In genomic region chr2:60385648-60386047, GRCh38 we compare ENCODE assay signal across 19 cellular contexts.
DNase-seq lines count a peak whose midpoint lies in the region; ATAC-seq, FAIRE-seq and TF ChIP-seq lines count a peak whose summit lies in the region.
"Had no signal": no experiment of that assay in that cellular context is flagged by ENCODE, and none has a peak within 500 bp of the region (broad histone marks: within the 10 kb centered on the region; RNA-seq: fewer than 3 reads in every experiment).

No MANE protein-coding gene starts in this region.

- FAIRE-seq in GM12891 (lab: Jason Lieb, UNC), result no peak
- FAIRE-seq: TTC549 had no signal

- peaks cover 10% of the 10 kb centered on the region for H3K27me3 Mint-ChIP-seq in HFFc6 (ENCODE audit: insufficient read depth)
- H3K27me3 Mint-ChIP-seq in activated B cell treated with CpG ODN at 0.5 μM for 24 hours, result no peaks in the 10 kb centered on the region

- no peaks in the 10 kb centered on the region for H3K36me3 Mint-ChIP-seq in HFFc6 (ENCODE audit: low read depth)
- peaks cover 7% of the 10 kb centered on the region for H3K36me3 Mint-ChIP-seq in activated B cell treated with CpG ODN at 0.5 μM for 24 hours (ENCODE audit: low read depth)
- H3K36me3 Mint-ChIP-seq: CD8-positive, alpha-beta memory T cell had no signal

- H2AFZ ChIP-seq in mesenchymal stem cell (ENCODE audit: low read depth, low read length), result no peak overlapping the region

- no peaks in the 10 kb centered on the region for H3K79me1 ChIP-seq in mesenchymal stem cell (replicated peaks; ENCODE audit: low read length, poor library complexity, severe bottlenecking)

- H2BK15ac ChIP-seq in mesenchymal stem cell (ENCODE audit: low read depth, poor library complexity, severe bottlenecking), result no peak overlapping the region

- intact Hi-C loops in activated B cell treated with CpG ODN at 0.5 μM for 24 hours (cut with micrococcal nuclease) (no loop called here), breast epithelium (cut with DNase I; ENCODE audit: low total_unique reads) (no loop called here)

- no peaks in the 10 kb centered on the region for H3K9me3 ChIP-seq in mesenchymal stem cell (ENCODE audit: control insufficient read depth, low read length)
- H3K9me3 ChIP-seq in breast epithelium, result no peaks in the 10 kb centered on the region

- no peak overlapping the region for H2BK12ac ChIP-seq in mesenchymal stem cell (ENCODE audit: low read length in 2 of 2)

- H3K4me1 ChIP-seq in mesenchymal stem cell (ENCODE audit: control insufficient read depth, insufficient read depth, low read depth, low read length), result no peaks in the 10 kb centered on the region
- no peaks in the 10 kb centered on the region for H3K4me1 ChIP-seq in breast epithelium

- no peaks in the 10 kb centered on the region for H3K4me1 Mint-ChIP-seq in HFFc6 (ENCODE audit: low read depth)
- peaks cover 46% of the 10 kb centered on the region for H3K4me1 Mint-ChIP-seq in activated B cell treated with CpG ODN at 0.5 μM for 24 hours
- H3K4me1 Mint-ChIP-seq: activated CD4-positive, alpha-beta T cell treated with anti-CD3 and anti-CD28 coated beads, Interleukin-2, amount 10 ng/mL, durations not matched to agents 7 days and 5 days; CD8-positive, alpha-beta memory T cell had no signal

- no peak for TF ChIP-seq POLR2A in breast epithelium (IDR thresholded peaks at IDR 0.05)
- TF ChIP-seq POLR2A in GM12891 (IDR thresholded peaks at IDR 0.05; ENCODE audit: low read depth, low read length), result no peak

- no peak overlapping the region for H2BK120ac ChIP-seq in mesenchymal stem cell (ENCODE audit: low read depth, low read length)

- peak; percentile 51 for DNase-seq in AG08395 (ENCODE audit: low spot score)
- peak; percentile 46 for DNase-seq in HFFc6
- DNase-seq in activated B cell treated with CpG ODN at 0.5 μM for 24 hours, result no peak
- DNase-seq in mesenchymal stem cell, result peak; percentile 69
- DNase-seq in breast epithelium (ENCODE audit: low spot score in 2 of 2), result no peak
- no peak for DNase-seq in GM12891 (ENCODE audit: insufficient read length, low spot score)
- DNase-seq in DMS 273 (lab: John Stamatoyannopoulos, UW; ENCODE audit: unreplicated experiment), result no peak
- DNase-seq: activated CD4-positive, alpha-beta T cell treated with anti-CD3 and anti-CD28 coated beads, Interleukin-2, amount 10 ng/mL, durations not matched to agents 7 days and 5 days; aorta; CD8-positive, alpha-beta memory T cell; effector CD8-positive, alpha-beta T cell; hypothalamus; Karpas-422; midbrain; NCI-H1694 had no signal

- no peak overlapping the region for H3K23ac ChIP-seq in mesenchymal stem cell (ENCODE audit: low read length in 2 of 2)

- H3K4me2 ChIP-seq in mesenchymal stem cell (ENCODE audit: low read length, poor library complexity, severe bottlenecking), result no peak overlapping the region

- CTCF ChIA-PET in activated B cell treated with CpG ODN at 0.5 μM for 24 hours (lab: Charles Lee), result interaction anchor here (0.9 kb wide), 2 partner anchors 15 to 165 kb away, joined by 3 read pairs; no protein-coding TSS in a partner anchor

- no peak overlapping the region for H2AK5ac ChIP-seq in mesenchymal stem cell (ENCODE audit: low read length, severe bottlenecking)

- ATAC-seq in activated B cell treated with CpG ODN at 0.5 μM for 24 hours (ENCODE audit: low read depth) (no peak), HG03039 (IDR thresholded peaks at IDR 0.05; ENCODE audit: unreplicated experiment) (no peak)

- no peak overlapping the region for H3K4me3 ChIP-seq in mesenchymal stem cell (ENCODE audit: insufficient read depth in 1 of 2, low read depth in 1 of 2, low read length in 2 of 2)
- no peak overlapping the region for H3K4me3 ChIP-seq in breast epithelium

- H3K14ac ChIP-seq in mesenchymal stem cell (ENCODE audit: low read length in 2 of 2), result no peak overlapping the region

- H3K4ac ChIP-seq in mesenchymal stem cell (ENCODE audit: low read depth in 1 of 2, low read length in 2 of 2), result no peak overlapping the region

- H2BK5ac ChIP-seq in mesenchymal stem cell (ENCODE audit: low read depth, low read length, poor library complexity, severe bottlenecking), result no peak overlapping the region

- no peak overlapping the region for H4K91ac ChIP-seq in mesenchymal stem cell (ENCODE audit: low read length)

- H3K27ac Mint-ChIP-seq in HFFc6 (no peak overlapping the region), activated B cell treated with CpG ODN at 0.5 μM for 24 hours (peak overlapping the region; percentile 54)
- H3K27ac Mint-ChIP-seq: activated CD4-positive, alpha-beta T cell treated with anti-CD3 and anti-CD28 coated beads, Interleukin-2, amount 10 ng/mL, durations not matched to agents 7 days and 5 days; CD8-positive, alpha-beta memory T cell had no signal

- H3K27me3 ChIP-seq in mesenchymal stem cell (ENCODE audit: control insufficient read depth in 1 of 2, insufficient read depth in 1 of 2, low read length in 2 of 2) (peaks cover 0 to 9% of the 10 kb centered on the region in 2 experiments), breast epithelium (no peaks in the 10 kb centered on the region)

- H3K27ac ChIP-seq in mesenchymal stem cell (ENCODE audit: low read length, poor library complexity, severe bottlenecking) (no peak overlapping the region), breast epithelium (no peak overlapping the region)
- H3K27ac ChIP-seq: RWPE1 had no signal

- POLR2A ChIA-PET in activated B cell treated with CpG ODN at 0.5 μM for 24 hours (lab: Charles Lee), result interaction anchor here (0.6 to 0.9 kb wide), 2 partner anchors 164 to 581 kb away, joined by 3 to 7 read pairs; no protein-coding TSS in a partner anchor

- 83% methylated on average over 5 of the region's 5 CpGs for WGBS in mesenchymal stem cell

- no peak overlapping the region for H3K4me3 Mint-ChIP-seq in HFFc6
- H3K4me3 Mint-ChIP-seq in activated B cell treated with CpG ODN at 0.5 μM for 24 hours, result no peak overlapping the region
- H3K4me3 Mint-ChIP-seq: activated CD4-positive, alpha-beta T cell treated with anti-CD3 and anti-CD28 coated beads, Interleukin-2, amount 10 ng/mL, durations not matched to agents 7 days and 5 days; CD8-positive, alpha-beta memory T cell; neural crest cell had no signal

- TF ChIP-seq CTCF in HFFc6 (IDR thresholded peaks at IDR 0.05) (no peak), activated B cell treated with CpG ODN at 0.5 μM for 24 hours (IDR thresholded peaks at IDR 0.05) (no peak), breast epithelium (IDR thresholded peaks at IDR 0.05) (no peak)

- H3K9me3 Mint-ChIP-seq in HFFc6, result peaks cover 4% of the 10 kb centered on the region
- no peaks in the 10 kb centered on the region for H3K9me3 Mint-ChIP-seq in activated B cell treated with CpG ODN at 0.5 μM for 24 hours
- H3K9me3 Mint-ChIP-seq: activated CD4-positive, alpha-beta T cell treated with anti-CD3 and anti-CD28 coated beads, Interleukin-2, amount 10 ng/mL, durations not matched to agents 7 days and 5 days had no signal

- H3K9ac ChIP-seq in mesenchymal stem cell (ENCODE audit: low read length), result no peak overlapping the region

- no peaks in the 10 kb centered on the region for H3K36me3 ChIP-seq in mesenchymal stem cell (ENCODE audit: control insufficient read depth in 1 of 2, insufficient read depth in 2 of 2, low read depth in 1 of 2, low read length in 2 of 2)
- H3K36me3 ChIP-seq in breast epithelium, result no peaks in the 10 kb centered on the region

- no peak overlapping the region for H3K18ac ChIP-seq in mesenchymal stem cell (ENCODE audit: low read depth in 1 of 2, low read length in 2 of 2)

- H4K8ac ChIP-seq in mesenchymal stem cell (ENCODE audit: low read length), result no peak overlapping the region

TF ChIP-seq in GM12891, 5 proteins besides CTCF, POLR2A, EP300 and RAD21:
- TF ChIP-seq TAF1 (IDR thresholded peaks at IDR 0.05; ENCODE audit: low read depth, low read length), result no peak
- no peak for TF ChIP-seq POU2F2 (IDR thresholded peaks at IDR 0.05; ENCODE audit: low read depth, low read length)
- TF ChIP-seq PAX5 (IDR thresholded peaks at IDR 0.05; ENCODE audit: insufficient read depth, low read length, severe bottlenecking), result no peak
- no peak for TF ChIP-seq POLR2AphosphoS5 (IDR thresholded peaks at IDR 0.05; ENCODE audit: low read depth, low read length)
- TF ChIP-seq SPI1 (IDR thresholded peaks at IDR 0.05; ENCODE audit: low read depth, low read length), result no peak
TF ChIP-seq in GM12891: peak in this region for 0.

Comparison
In these comparisons a context has a peak if more than half of its experiments do, and no peak if none do; other contexts are left out.
1. DNase-seq: peak in AG08395 (single experiment), HFFc6 (single experiment) and mesenchymal stem cell (single experiment); none in activated B cell treated with CpG ODN at 0.5 μM for 24 hours (single experiment), breast epithelium (0 of 2), GM12891 (single experiment) and DMS 273 (single experiment).